ENCODE assay signal across 11 cellular contexts in genomic region chr14:51180577-51180976, GRCh38. TPM values are rescaled to one million over a fixed set of nuclear protein-coding genes. Genes with fewer than 3 reads are reported as not detected.
A peak's percentile ranks its signal among the peaks of the same experiment; 100 is the strongest.
DNase-seq lines count a peak whose midpoint lies in the region; ATAC-seq, FAIRE-seq and TF ChIP-seq lines count a peak whose summit lies in the region.
"Had no signal": no experiment of that assay in that cellular context is flagged by ENCODE, and none has a peak within 500 bp of the region (broad histone marks: within the 10 kb centered on the region; RNA-seq: fewer than 3 reads in every experiment).

No MANE protein-coding gene starts in this region.

- H3K27me3 Mint-ChIP-seq in IgD-negative memory B cell: peaks cover 6% of the 10 kb centered on the region

- peak overlapping the region in 3 of 4 donors; percentile 25 to 82 (median 26) for H3K4me3 Mint-ChIP-seq in IgD-negative memory B cell

- no peak for DNase-seq in GM12892 (ENCODE audit: insufficient read length)
- DNase-seq in posterior vena cava (ENCODE audit: low spot score): no peak
- no peak for DNase-seq in activated naive CD4-positive, alpha-beta T cell (lab: John Stamatoyannopoulos, UW)
- no peak for DNase-seq in DMS53 treated with DMSO at 0.1 percent for 48 hours (lab: John Stamatoyannopoulos, UW; ENCODE audit: unreplicated experiment)
- DNase-seq: erythroblast, NCI-H510A treated with DMSO at 0.1 percent for 48 hours, WERI-Rb-1 had no signal

- H3K36me3 Mint-ChIP-seq in IgD-negative memory B cell: no peaks in the 10 kb centered on the region

- no peak for TF ChIP-seq POLR2A in GM12892 (IDR thresholded peaks at IDR 0.05; ENCODE audit: low read depth, low read length)

- FAIRE-seq in GM12892 (lab: Jason Lieb, UNC): peak; percentile 91

- ATAC-seq in GM19452 (IDR thresholded peaks at IDR 0.05; ENCODE audit: unreplicated experiment) (peak; percentile 92), HG02852 (IDR thresholded peaks at IDR 0.05; ENCODE audit: unreplicated experiment) (peak; percentile 93), HG03097 (IDR thresholded peaks at IDR 0.05; ENCODE audit: low FRiP score, unreplicated experiment) (no peak)

- intact Hi-C loops in posterior vena cava (cut with DNase I): no loop called here

- peaks cover 9 to 11% (median 11%) of the 10 kb centered on the region in 3 donors for H3K4me1 Mint-ChIP-seq in IgD-negative memory B cell

- H3K9me3 Mint-ChIP-seq in IgD-negative memory B cell: peaks cover 0 to 5% (median 0%) of the 10 kb centered on the region in 3 donors

- no peak overlapping the region for H3K27ac Mint-ChIP-seq in IgD-negative memory B cell

RNA-seq across cellular contexts. Expression of gene TMX1, which starts 59.5 kb away (rescaled TPM):
- 41.8 TPM for polyA plus RNA-seq in GM12892 (2012; ENCODE audit: missing spikeins)
- polyA plus RNA-seq in IgD-negative memory B cell: 37.9 TPM
- 10 to 100 TPM; 22.4 to 26.0 TPM for total RNA-seq in posterior vena cava
